In the genomic region with DNA sequence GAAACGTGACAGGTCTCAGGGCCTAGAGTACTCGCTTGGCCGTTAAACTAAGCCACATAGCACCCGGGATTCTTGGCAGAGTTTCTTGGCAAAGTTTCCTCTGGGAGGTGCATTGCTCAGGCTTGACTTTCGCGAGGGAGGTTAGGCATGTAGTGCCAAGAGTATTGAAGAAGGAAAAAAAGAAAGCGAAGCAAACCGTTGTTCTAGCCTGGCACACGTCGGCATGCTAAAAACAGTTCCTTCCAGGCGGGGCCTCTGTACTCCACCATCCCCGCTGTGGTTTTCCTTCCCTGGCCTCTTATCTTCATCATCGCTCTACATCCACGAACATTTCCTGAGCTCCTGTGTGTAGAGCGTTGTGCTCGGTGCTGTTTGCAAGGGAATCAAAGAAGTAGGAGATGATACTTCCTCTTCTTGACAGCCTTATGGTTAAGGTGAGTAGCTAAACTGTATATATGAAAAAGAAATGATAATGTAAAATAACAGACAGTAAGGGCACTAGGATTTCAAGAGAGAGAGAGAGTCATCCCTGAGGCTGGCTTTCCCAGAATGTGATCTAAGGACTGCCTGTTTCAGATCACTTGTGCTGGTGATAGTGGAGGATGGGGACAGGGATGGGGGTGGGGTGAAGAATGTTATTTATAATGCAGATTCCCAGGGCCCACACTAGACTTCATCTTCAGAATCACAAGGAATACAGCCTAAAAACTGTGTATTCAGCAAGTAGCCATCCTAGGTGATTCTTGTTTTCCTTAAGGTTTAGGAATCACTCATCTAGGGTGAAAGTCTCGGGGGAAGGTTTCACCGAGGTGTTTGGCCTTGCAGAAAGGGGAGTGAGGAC, we compare ENCODE assay signal across 9 cellular contexts. TPM values are rescaled to one million over a fixed set of nuclear protein-coding genes. Genes with fewer than 3 reads are reported as not detected.
DNase-seq lines count a peak whose midpoint lies in the region; ATAC-seq and TF ChIP-seq lines count a peak whose summit lies in the region.
"Had no signal": no experiment of that assay in that cellular context is flagged by ENCODE, and none has a peak within 500 bp of the region (broad histone marks: within the 10 kb centered on the region; RNA-seq: fewer than 3 reads in every experiment).

No MANE protein-coding gene starts in this region.

- no peak for ATAC-seq in GM19463 (IDR thresholded peaks at IDR 0.05; ENCODE audit: unreplicated experiment)
- ATAC-seq: activated T-cell treated with anti-CD3 and anti-CD28 coated beads, Interleukin-2, amount 50 U/mL, for 72 hours had no signal

- H3K27ac ChIP-seq in fibroblast of lung (ENCODE audit: insufficient read depth, low read length) = no peak overlapping the region

- no peak overlapping the region for H3K4me2 ChIP-seq in fibroblast of lung (ENCODE audit: extremely low read depth, insufficient read depth, low read length)

- no peaks in the 10 kb centered on the region for H3K4me1 ChIP-seq in fibroblast of lung (ENCODE audit: control insufficient read depth, extremely low read depth, insufficient read depth, low read length)

- TF ChIP-seq CTCF in fibroblast of lung (conservative IDR thresholded peaks at IDR 0.05 in 1 of 2, IDR thresholded peaks at IDR 0.05 in 1 of 2; ENCODE audit: low read depth in 1 of 2, low read length in 2 of 2) = no peak
- TF ChIP-seq CTCF in retinal pigment epithelial cell (conservative IDR thresholded peaks at IDR 0.05; ENCODE audit: low read depth, low read length) = no peak
- TF ChIP-seq CTCF in glutamatergic neuron (IDR thresholded peaks at IDR 0.05; ENCODE audit: partially characterized antibody, unreplicated experiment) = no peak

- no peak overlapping the region for H2AFZ ChIP-seq in fibroblast of lung (ENCODE audit: low read length)

- no peak overlapping the region for H3K4me3 ChIP-seq in fibroblast of lung (replicated peaks in 1 of 4; ENCODE audit: control extremely low read depth in 1 of 4, insufficient read depth in 1 of 4, low read depth in 3 of 4, low read length in 4 of 4)
- H3K4me3 ChIP-seq in retinal pigment epithelial cell (ENCODE audit: low read length) = no peak overlapping the region

- peaks cover 1% of the 10 kb centered on the region for H3K27me3 Mint-ChIP-seq in glutamatergic neuron (ENCODE audit: unreplicated experiment)

- peak; percentile 70 for DNase-seq in EH (ENCODE audit: low read depth)
- DNase-seq in RPMI7951 (ENCODE audit: low read depth) = peak; percentile 73
- peak; percentile 51 to 80 for DNase-seq in fibroblast of lung (ENCODE audit: low read depth in 2 of 2)
- peak; percentile 88 for DNase-seq in retinal pigment epithelial cell (ENCODE audit: low read depth)
- no peak for DNase-seq in stimulated activated CD8-positive, alpha-beta memory T cell treated with anti-CD3 and anti-CD28 coated beads, Interleukin-4, amount 100 ng/mL, for 48 hours
- no peak for DNase-seq in glutamatergic neuron
- DNase-seq in HuH-7.5 (ENCODE audit: low spot score) = no peak
- DNase-seq: activated T-cell treated with anti-CD3 and anti-CD28 coated beads, Interleukin-2, amount 50 U/mL, for 72 hours had no signal

- peaks cover 27% of the 10 kb centered on the region for H3K4me1 Mint-ChIP-seq in glutamatergic neuron (ENCODE audit: low read depth, unreplicated experiment)

- no peaks in the 10 kb centered on the region for H4K20me1 ChIP-seq in fibroblast of lung (ENCODE audit: control insufficient read depth, extremely low read depth, insufficient read depth, low read length)

- no peaks in the 10 kb centered on the region for H3K9me3 ChIP-seq in fibroblast of lung (ENCODE audit: control insufficient read depth, insufficient read depth, low read depth, low read length)

- H3K4me3 Mint-ChIP-seq in glutamatergic neuron (ENCODE audit: unreplicated experiment) = no peak overlapping the region
- H3K4me3 Mint-ChIP-seq: activated T-cell treated with anti-CD3 and anti-CD28 coated beads, Interleukin-2, amount 50 U/mL, for 72 hours had no signal

- H3K79me2 ChIP-seq in fibroblast of lung (ENCODE audit: control insufficient read depth, insufficient read depth, low read length) = no peaks in the 10 kb centered on the region

- H3K36me3 Mint-ChIP-seq in glutamatergic neuron (ENCODE audit: unreplicated experiment) = no peaks in the 10 kb centered on the region

- no peaks in the 10 kb centered on the region for H3K9me3 Mint-ChIP-seq in glutamatergic neuron (ENCODE audit: unreplicated experiment)
- H3K9me3 Mint-ChIP-seq: activated T-cell treated with anti-CD3 and anti-CD28 coated beads, Interleukin-2, amount 50 U/mL, for 72 hours had no signal

- H3K27ac Mint-ChIP-seq in glutamatergic neuron (ENCODE audit: unreplicated experiment) = no peak overlapping the region
- H3K27ac Mint-ChIP-seq: activated T-cell treated with anti-CD3 and anti-CD28 coated beads, Interleukin-2, amount 50 U/mL, for 72 hours had no signal

- no peaks in the 10 kb centered on the region for H3K36me3 ChIP-seq in fibroblast of lung (ENCODE audit: control insufficient read depth, insufficient read depth, low read length)

- no peak overlapping the region for H3K9ac ChIP-seq in fibroblast of lung (ENCODE audit: insufficient read depth, low read length)

- peaks cover 51% of the 10 kb centered on the region for H3K27me3 ChIP-seq in fibroblast of lung (ENCODE audit: control insufficient read depth, insufficient read depth, low read length)

RNA-seq across cellular contexts. Expression of gene RNF220, which starts 18.9 kb away (rescaled TPM):
- total RNA-seq in RPMI7951 (2014; rRNA removed; shearing (Covaris generic)) = 43.1 and 59.5 TPM in 2 replicates
- total RNA-seq in fibroblast of lung (52.0 and 63.4 TPM in 2 replicates), glutamatergic neuron (ENCODE audit: unreplicated experiment) (99.4 TPM)
- 42.3 and 58.9 TPM in 2 replicates for polyA plus RNA-seq in fibroblast of lung
- polyA plus RNA-seq in fibroblast of lung (2012) = 47.7 and 62.1 TPM in 2 replicates
- polyA minus RNA-seq in fibroblast of lung (ENCODE audit: low replicate concordance) = 62.9 and 77.0 TPM in 2 replicates

Comparison
In these comparisons a context has a peak if more than half of its experiments do, and no peak if none do; other contexts are left out.
1. DNase-seq: peak in EH (single experiment), RPMI7951 (single experiment), fibroblast of lung (2 of 2) and retinal pigment epithelial cell (single experiment); none in stimulated activated CD8-positive, alpha-beta memory T cell treated with anti-CD3 and anti-CD28 coated beads, Interleukin-4, amount 100 ng/mL, for 48 hours (single experiment), glutamatergic neuron (single experiment) and HuH-7.5 (single experiment).